11 cellular contexts compared by ENCODE assay signal in the genomic region with DNA sequence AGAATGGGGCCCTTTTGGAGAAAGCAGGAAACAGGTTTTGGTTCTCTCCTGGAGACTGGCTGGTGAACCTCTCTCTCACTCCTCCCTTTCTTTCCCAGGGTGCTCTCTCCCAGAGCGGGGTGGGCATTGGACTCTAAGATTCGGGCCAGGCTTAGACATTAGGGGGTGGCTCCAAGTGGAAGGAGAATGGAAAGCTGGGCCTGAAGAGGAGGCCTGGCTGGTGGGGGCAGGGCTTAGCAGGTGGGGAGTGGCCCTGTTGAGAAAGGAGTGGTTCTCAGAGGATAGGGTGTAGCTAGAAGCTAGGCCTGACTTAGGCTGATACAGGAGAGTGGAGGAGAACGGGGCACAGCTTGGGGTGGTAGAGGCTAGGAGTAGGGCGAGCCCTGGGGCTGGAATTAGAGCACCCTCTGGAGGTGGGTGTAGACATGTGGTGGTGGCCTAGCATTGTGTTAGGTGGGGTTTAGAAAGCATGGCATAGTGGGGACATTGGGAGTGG. TPM values are rescaled to one million over a fixed set of nuclear protein-coding genes. Genes with fewer than 3 reads are reported as not detected.
DNase-seq lines count a peak whose midpoint lies in the region; ATAC-seq lines count a peak whose summit lies in the region.
"Had no signal": no experiment of that assay in that cellular context is flagged by ENCODE, and none has a peak within 500 bp of the region (broad histone marks: within the 10 kb centered on the region; RNA-seq: fewer than 3 reads in every experiment).

No MANE protein-coding gene starts in this region.

- peaks cover 27% of the 10 kb centered on the region for H3K36me3 Mint-ChIP-seq in central memory CD8-positive, alpha-beta T cell (ENCODE audit: insufficient read depth)
- H3K36me3 Mint-ChIP-seq in naive thymus-derived CD8-positive, alpha-beta T cell = peaks cover 0 to 51% (median 0%) of the 10 kb centered on the region in 3 donors

- no peaks in the 10 kb centered on the region for H3K27me3 Mint-ChIP-seq in central memory CD8-positive, alpha-beta T cell
- H3K27me3 Mint-ChIP-seq in naive thymus-derived CD8-positive, alpha-beta T cell = no peaks in the 10 kb centered on the region

- no peak overlapping the region for H3K4me3 Mint-ChIP-seq in central memory CD8-positive, alpha-beta T cell
- no peak overlapping the region for H3K4me3 Mint-ChIP-seq in naive thymus-derived CD8-positive, alpha-beta T cell

- DNase-seq in DMS 273 treated with DMSO at 0.1 percent for 48 hours (lab: John Stamatoyannopoulos, UW) = peak; percentile 24
- DNase-seq in NOMO-1 (lab: John Stamatoyannopoulos, UW; ENCODE audit: unreplicated experiment in 2 of 2) = peak; percentile 47 to 70
- no peak for DNase-seq in central memory CD8-positive, alpha-beta T cell (ENCODE audit: low spot score in 2 of 2)
- no peak for DNase-seq in naive thymus-derived CD8-positive, alpha-beta T cell
- DNase-seq in amniotic stem cell (lab: John Stamatoyannopoulos, UW) = no peak
- no peak for DNase-seq in HK-2 (ENCODE audit: unreplicated experiment)
- no peak for DNase-seq in medulla oblongata (ENCODE audit: extremely low spot score)
- DNase-seq: GOT3, NCI-H146, thyroid gland had no signal

- POLR2A ChIA-PET in naive thymus-derived CD8-positive, alpha-beta T cell (lab: Charles Lee) = no interaction called here

- H3K4me1 Mint-ChIP-seq in central memory CD8-positive, alpha-beta T cell = peaks cover 36% of the 10 kb centered on the region
- peaks cover 15 to 29% (median 22%) of the 10 kb centered on the region in 4 donors for H3K4me1 Mint-ChIP-seq in naive thymus-derived CD8-positive, alpha-beta T cell

- H3K9me3 Mint-ChIP-seq in central memory CD8-positive, alpha-beta T cell = no peaks in the 10 kb centered on the region
- peaks cover 0 to 2% (median 0%) of the 10 kb centered on the region in 9 donors for H3K9me3 Mint-ChIP-seq in naive thymus-derived CD8-positive, alpha-beta T cell

- no peak overlapping the region for H3K27ac Mint-ChIP-seq in central memory CD8-positive, alpha-beta T cell (ENCODE audit: low read depth)
- peak overlapping the region in 5 of 10 donors; percentile 27 to 80 (median 74) for H3K27ac Mint-ChIP-seq in naive thymus-derived CD8-positive, alpha-beta T cell

- peak; percentile 65 for ATAC-seq in central memory CD8-positive, alpha-beta T cell (replicated peaks; ENCODE audit: extremely low read depth, poor library complexity, severe bottlenecking)
- peak; percentile 65 to 68 for ATAC-seq in naive thymus-derived CD8-positive, alpha-beta T cell
- ATAC-seq in GM18511 (IDR thresholded peaks at IDR 0.05; ENCODE audit: unreplicated experiment) = no peak

RNA-seq across cellular contexts. Expression of a gene that starts 5.7 kb away (rescaled TPM):
- total RNA-seq in naive thymus-derived CD8-positive, alpha-beta T cell = 1 to 10 TPM; 6.4 to 6.7 TPM
- polyA plus RNA-seq in naive thymus-derived CD8-positive, alpha-beta T cell = 100 to 1,000 TPM; 117 to 141 (median 119) TPM

RNA-seq across cellular contexts. Expression of a gene that starts 8.8 kb away (rescaled TPM):
- total RNA-seq in naive thymus-derived CD8-positive, alpha-beta T cell = 10 to 100 TPM in 1 of 2 experiments, 1 to 10 TPM in 1; 8.5 to 10.1 TPM
- polyA plus RNA-seq in naive thymus-derived CD8-positive, alpha-beta T cell = 1 to 10 TPM; 1.3 to 2.9 (median 2.0) TPM

RNA-seq across cellular contexts. Expression of a gene that starts 14.8 kb away (rescaled TPM):
- total RNA-seq in naive thymus-derived CD8-positive, alpha-beta T cell = 1 to 10 TPM in 1 of 2 experiments, under 1 TPM in 1; 0.96 to 1.2 TPM
- polyA plus RNA-seq in naive thymus-derived CD8-positive, alpha-beta T cell = under 1 TPM; 0.52 to 0.77 (median 0.71) TPM

RNA-seq across cellular contexts. Expression of a gene that starts 22.6 kb away (rescaled TPM):
- under 1 TPM; 0.34 to 0.58 TPM for total RNA-seq in naive thymus-derived CD8-positive, alpha-beta T cell
- polyA plus RNA-seq in naive thymus-derived CD8-positive, alpha-beta T cell = under 1 TPM; 0.27 to 0.41 (median 0.40) TPM

RNA-seq across cellular contexts. Expression of a gene that starts 53.9 kb away (rescaled TPM):
- total RNA-seq in naive thymus-derived CD8-positive, alpha-beta T cell = 10 to 100 TPM; 18.2 to 18.6 TPM
- 10 to 100 TPM; 17.7 to 31.1 (median 27.9) TPM for polyA plus RNA-seq in naive thymus-derived CD8-positive, alpha-beta T cell

Comparison
In these comparisons a context has a peak if more than half of its experiments do, and no peak if none do; other contexts are left out.
1. DNase-seq: peak in DMS 273 treated with DMSO at 0.1 percent for 48 hours (single experiment) and NOMO-1 (2 of 2); none in central memory CD8-positive, alpha-beta T cell (0 of 2), naive thymus-derived CD8-positive, alpha-beta T cell (0 of 10), amniotic stem cell (single experiment), HK-2 (single experiment) and medulla oblongata (single experiment).